ENCODE assay signal across 7 cellular contexts in the genomic region with DNA sequence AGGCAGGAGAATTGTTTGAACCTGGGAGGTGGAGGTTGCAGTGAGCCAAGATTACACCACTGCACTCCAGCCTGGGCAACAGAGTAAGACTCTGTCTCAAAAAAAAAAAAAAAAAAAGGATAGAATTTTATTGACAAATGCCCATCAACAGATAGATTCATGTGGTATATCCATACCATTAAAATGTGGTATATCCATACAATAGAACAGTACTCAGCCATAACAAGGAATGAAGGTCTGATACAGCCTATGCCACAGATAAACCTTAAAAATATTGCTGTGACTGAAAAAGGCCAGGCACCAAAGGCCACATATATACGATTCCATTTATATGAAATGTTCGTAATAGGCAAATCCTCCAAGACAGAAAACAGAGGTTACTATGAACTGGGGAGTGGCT.
"Had no signal": no experiment of that assay in that cellular context is flagged by ENCODE, and none has a peak within 500 bp of the region (broad histone marks: within the 10 kb centered on the region; RNA-seq: fewer than 3 reads in every experiment).

No MANE protein-coding gene starts in this region.

- H3K27ac ChIP-seq: HL-60, KMS-11 had no signal

- H3K4me2 ChIP-seq: KMS-11 had no signal

- ATAC-seq: HepG2, K562 had no signal

- H3K9ac ChIP-seq: KMS-11 had no signal

- DNase-seq: IMR-90, KBM-7, KG1 had no signal

- H3K4me3 ChIP-seq: K562 had no signal

- FAIRE-seq: HepG2, K562 had no signal
